9 cellular contexts compared by ENCODE assay signal in the genomic region with DNA sequence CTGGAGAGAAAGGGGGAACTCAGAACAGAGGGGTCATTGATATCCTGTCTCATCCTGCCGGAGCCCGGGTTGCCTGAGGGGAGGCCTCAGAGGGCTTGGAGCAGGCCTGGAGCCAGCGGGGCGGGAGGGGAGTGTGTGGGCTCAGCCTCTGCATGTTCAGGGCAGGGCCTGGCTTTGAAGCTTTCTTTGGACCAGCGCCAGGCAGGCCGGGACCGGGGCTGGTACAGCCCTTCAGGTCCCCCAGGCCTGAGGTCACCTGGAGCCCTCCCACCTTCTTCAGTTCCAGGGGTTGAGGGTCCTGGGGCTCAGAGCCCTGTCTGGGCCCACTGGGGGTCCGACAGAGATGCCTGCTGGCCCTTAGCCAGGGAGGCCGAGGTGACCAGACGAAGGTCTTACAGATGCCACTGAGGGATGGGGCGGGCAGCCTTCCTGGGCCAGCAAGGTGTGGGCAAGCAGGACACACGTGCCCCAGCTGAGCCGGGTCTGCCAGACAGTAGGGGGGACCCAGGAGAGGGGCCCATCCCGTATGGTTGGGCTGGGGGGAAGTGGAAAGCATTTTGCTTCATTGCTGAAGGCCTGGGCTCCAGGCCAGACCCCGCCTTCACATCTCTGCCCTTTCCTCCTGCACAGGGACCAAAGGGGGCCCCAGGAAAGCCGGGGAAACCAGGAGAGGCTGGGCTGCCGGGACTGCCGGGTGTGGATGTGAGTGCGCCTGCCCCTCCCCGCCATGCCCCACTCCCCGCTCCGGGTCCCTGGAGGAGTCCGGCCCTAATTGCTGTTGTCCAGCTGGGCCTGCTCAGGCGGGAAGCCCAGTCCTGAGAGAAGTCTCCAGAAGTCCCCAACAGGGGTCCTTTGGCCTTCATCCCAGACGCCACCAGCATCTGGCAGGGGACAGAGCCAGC. TPM values are rescaled to one million over a fixed set of nuclear protein-coding genes. Genes with fewer than 3 reads are reported as not detected.
DNase-seq lines count a peak whose midpoint lies in the region; ATAC-seq and TF ChIP-seq lines count a peak whose summit lies in the region.
"Had no signal": no experiment of that assay in that cellular context is flagged by ENCODE, and none has a peak within 500 bp of the region (broad histone marks: within the 10 kb centered on the region; RNA-seq: fewer than 3 reads in every experiment).

No MANE protein-coding gene starts in this region.

- peaks cover 9% of the 10 kb centered on the region for H3K4me1 ChIP-seq in ovary (ENCODE audit: insufficient read depth)

- peaks cover 0 to 32% of the 10 kb centered on the region in 2 donors for H3K27me3 Mint-ChIP-seq in T-cell

- no peak for TF ChIP-seq POLR2A in ovary (IDR thresholded peaks at IDR 0.05)

- DNase-seq in EH (ENCODE audit: low read depth) (peak; percentile 42), RPMI8226 (peak; percentile 37), fibroblast of mammary gland (ENCODE audit: low read depth) (peak; percentile 52), ovary (peak; percentile 55 to 77 (median 63)), KBM-7 (no peak), T-cell (no peak)

- H3K9me3 Mint-ChIP-seq in T-cell = no peaks in the 10 kb centered on the region

- H3K4me1 Mint-ChIP-seq in T-cell = peaks cover 0 to 20% (median 11%) of the 10 kb centered on the region in 3 donors

- no peak for TF ChIP-seq CTCF in fibroblast of mammary gland (conservative IDR thresholded peaks at IDR 0.05; ENCODE audit: control insufficient read depth, insufficient read depth, low read depth, low read length)
- TF ChIP-seq CTCF in ovary (IDR thresholded peaks at IDR 0.05) = no peak

- POLR2A ChIA-PET in T-cell (lab: Charles Lee) = no interaction called here

- no peak overlapping the region for H3K27ac ChIP-seq in ovary

- no peak for ATAC-seq in GM19467 (IDR thresholded peaks at IDR 0.05; ENCODE audit: unreplicated experiment)
- ATAC-seq in T-cell (replicated peaks in 1 of 4) = no peak
- ATAC-seq in HG02884 (IDR thresholded peaks at IDR 0.05; ENCODE audit: unreplicated experiment) = no peak

- no peaks in the 10 kb centered on the region for H3K36me3 Mint-ChIP-seq in T-cell

- WGBS in ovary, 3 donors = 12 to 16% (median 13%) methylated on average over 18 to 25 of the region's 25 CpGs

- H3K36me3 ChIP-seq in ovary = no peaks in the 10 kb centered on the region
- H3K36me3 ChIP-seq: uterus had no signal

- H3K9me3 ChIP-seq in ovary = no peaks in the 10 kb centered on the region
- H3K9me3 ChIP-seq: uterus had no signal

- in situ Hi-C loops in KBM-7 (cut with MboI; ENCODE audit: low pct_unique_long_range_greater_than_20kb, low sequenced_read_pairs) = no loop called here

- H3K27me3 ChIP-seq in ovary = peaks cover 4% of the 10 kb centered on the region

- H3K27ac Mint-ChIP-seq in T-cell = no peak overlapping the region

- H3K4me3 ChIP-seq in fibroblast of mammary gland (ENCODE audit: control insufficient read depth, low read depth, low read length) (no peak overlapping the region), ovary (no peak overlapping the region)
- H3K4me3 ChIP-seq: uterus had no signal

- H3K4me3 Mint-ChIP-seq in T-cell = peak overlapping the region in 1 of 3 donors; percentile 45

- CTCF ChIA-PET in T-cell (lab: Charles Lee) = no interaction called here

- intact Hi-C loops in ovary (cut with DNase I) = no loop called here

- no peak for TF ChIP-seq EP300 in ovary (IDR thresholded peaks at IDR 0.05)

RNA-seq across cellular contexts. Expression of a gene that starts 2.0 kb away (rescaled TPM):
- total RNA-seq in ovary (1 to 10 TPM in 5 of 7 donors, under 1 TPM in 1, not detected in 1; 0.83 to 2.6 (median 1.6) TPM), T-cell (1 to 10 TPM in 1 of 5 donors, under 1 TPM in 3, not detected in 1; 0.51 to 2.1 (median 0.75) TPM)
- 1 to 10 TPM in 1 of 2 donors, under 1 TPM in 1; 0.65 to 3.0 TPM for polyA plus RNA-seq in ovary

RNA-seq across cellular contexts. Expression of a gene that starts 14.2 kb away (rescaled TPM):
- total RNA-seq in ovary (10 to 100 TPM; 40.3 to 52.9 (median 45.4) TPM), T-cell (10 to 100 TPM; 46.5 to 91.1 (median 83.0) TPM)
- 10 to 100 TPM; 28.6 to 43.0 TPM for polyA plus RNA-seq in ovary

RNA-seq across cellular contexts. Expression of a gene that starts 22.6 kb away (rescaled TPM):
- total RNA-seq in ovary (10 to 100 TPM in 5 of 7 donors, 1 to 10 TPM in 2; 7.9 to 15.2 (median 12.6) TPM), T-cell (10 to 100 TPM in 3 of 5 donors, 1 to 10 TPM in 2; 8.6 to 13.9 (median 12.8) TPM)
- 10 to 100 TPM in 1 of 2 donors, 1 to 10 TPM in 1; 6.2 to 11.3 TPM for polyA plus RNA-seq in ovary

RNA-seq across cellular contexts. Expression of a gene that starts 42.8 kb away (rescaled TPM):
- 10 to 100 TPM in 5 of 7 donors, 1 to 10 TPM in 2; 8.5 to 17.9 (median 15.0) TPM for total RNA-seq in ovary
- polyA plus RNA-seq in ovary = 10 to 100 TPM in 1 of 2 donors, 1 to 10 TPM in 1; 8.1 to 10.5 TPM
- 10 to 100 TPM in 2 of 5 donors, 1 to 10 TPM in 3; 5.0 to 12.7 (median 8.5) TPM for total RNA-seq in T-cell

Comparison
In these comparisons a context has a peak if more than half of its experiments do, and no peak if none do; other contexts are left out.
1. DNase-seq: peak in EH (single experiment), RPMI8226 (single experiment), fibroblast of mammary gland (single experiment) and ovary (5 of 5); none in KBM-7 (single experiment) and T-cell (0 of 34).